11 cellular contexts compared by ENCODE assay signal in genomic region chr5:134906811-134907210, GRCh38. TPM values are rescaled to one million over a fixed set of nuclear protein-coding genes. Genes with fewer than 3 reads are reported as not detected.
DNase-seq lines count a peak whose midpoint lies in the region; TF ChIP-seq lines count a peak whose summit lies in the region.
"Had no signal": no experiment of that assay in that cellular context is flagged by ENCODE, and none has a peak within 500 bp of the region (broad histone marks: within the 10 kb centered on the region; RNA-seq: fewer than 3 reads in every experiment).

No MANE protein-coding gene starts in this region.

- H3K4me3 ChIP-seq in CD8-positive, alpha-beta memory T cell (ENCODE audit: low read length) = no peak overlapping the region
- H3K4me3 ChIP-seq in Karpas-422 (ENCODE audit: low read length) (no peak overlapping the region), uterus (no peak overlapping the region)

- no peaks in the 10 kb centered on the region for H3K4me1 ChIP-seq in CD8-positive, alpha-beta memory T cell (ENCODE audit: insufficient read depth, low read length)
- peaks cover 35% of the 10 kb centered on the region for H3K4me1 ChIP-seq in Karpas-422 (ENCODE audit: low read length)
- no peaks in the 10 kb centered on the region for H3K4me1 ChIP-seq in uterus
- H3K4me1 ChIP-seq: breast epithelium had no signal

- no peaks in the 10 kb centered on the region for H3K27me3 Mint-ChIP-seq in CD8-positive, alpha-beta memory T cell
- H3K27me3 Mint-ChIP-seq in activated T-helper 2 cell treated with anti-CD3 and anti-CD28 coated beads, Interferon-gamma antibody, Interleukin-2, Interleukin-4, amounts not matched to agents 10 μg/mL and 5 μg/mL and 100 μg/mL, durations not matched to agents 14 hours and 24 hours and 36 hours (ENCODE audit: low read depth) = no peaks in the 10 kb centered on the region
- no peaks in the 10 kb centered on the region for H3K27me3 Mint-ChIP-seq in nephron (ENCODE audit: low read depth)

- no peaks in the 10 kb centered on the region for H3K27me3 ChIP-seq in CD8-positive, alpha-beta memory T cell (ENCODE audit: insufficient read depth, low read length, poor library complexity, severe bottlenecking)
- H3K27me3 ChIP-seq in Karpas-422 (ENCODE audit: low read length) (no peaks in the 10 kb centered on the region), uterus (no peaks in the 10 kb centered on the region)
- H3K27me3 ChIP-seq: breast epithelium, suprapubic skin had no signal

- 0 out of 2 replicates have a peak overlapping the region, but pooled peaks have one; percentile 88 for H3K9ac ChIP-seq in Karpas-422 (ENCODE audit: low read length)

- no peak overlapping the region for H2AFZ ChIP-seq in Karpas-422 (ENCODE audit: low read length)

- no peak for TF ChIP-seq POLR2A in uterus (IDR thresholded peaks at IDR 0.05)

- H3K36me3 Mint-ChIP-seq in CD8-positive, alpha-beta memory T cell = peaks cover 0 to 20% (median 3%) of the 10 kb centered on the region in 3 donors
- H3K36me3 Mint-ChIP-seq in activated T-helper 2 cell treated with anti-CD3 and anti-CD28 coated beads, Interferon-gamma antibody, Interleukin-2, Interleukin-4, amounts not matched to agents 10 μg/mL and 5 μg/mL and 100 μg/mL, durations not matched to agents 14 hours and 24 hours and 36 hours (ENCODE audit: low read depth) = peaks cover 19% of the 10 kb centered on the region
- peaks cover 9% of the 10 kb centered on the region for H3K36me3 Mint-ChIP-seq in nephron (ENCODE audit: low read depth)

- peak overlapping the region; percentile 46 to 86 (median 64) for H3K4me3 Mint-ChIP-seq in CD8-positive, alpha-beta memory T cell
- peak overlapping the region; percentile 42 for H3K4me3 Mint-ChIP-seq in activated T-helper 2 cell treated with anti-CD3 and anti-CD28 coated beads, Interferon-gamma antibody, Interleukin-2, Interleukin-4, amounts not matched to agents 10 μg/mL and 5 μg/mL and 100 μg/mL, durations not matched to agents 14 hours and 24 hours and 36 hours (ENCODE audit: low read depth)
- H3K4me3 Mint-ChIP-seq in nephron = peak overlapping the region; percentile 62 to 76 (median 71)

- peak overlapping the region; percentile 84 for H3K4me2 ChIP-seq in Karpas-422 (ENCODE audit: low read depth, low read length, poor library complexity, severe bottlenecking)

- H3K9me3 ChIP-seq in CD8-positive, alpha-beta memory T cell (ENCODE audit: low read length) = no peaks in the 10 kb centered on the region
- H3K9me3 ChIP-seq in Karpas-422 (ENCODE audit: low read length) (no peaks in the 10 kb centered on the region), uterus (no peaks in the 10 kb centered on the region)
- H3K9me3 ChIP-seq: breast epithelium, suprapubic skin had no signal

- H3K27ac Mint-ChIP-seq in CD8-positive, alpha-beta memory T cell = peak overlapping the region in 6 of 8 donors; percentile 46 to 99 (median 84)
- H3K27ac Mint-ChIP-seq in activated T-helper 2 cell treated with anti-CD3 and anti-CD28 coated beads, Interferon-gamma antibody, Interleukin-2, Interleukin-4, amounts not matched to agents 10 μg/mL and 5 μg/mL and 100 μg/mL, durations not matched to agents 14 hours and 24 hours and 36 hours = no peak overlapping the region
- peak overlapping the region in 2 of 3 experiments; percentile 67 to 68 for H3K27ac Mint-ChIP-seq in nephron

- no peaks in the 10 kb centered on the region for H3K9me2 ChIP-seq in Karpas-422 (replicated peaks; ENCODE audit: insufficient read depth, low read length)

- intact Hi-C loops in activated T-helper 2 cell treated with anti-CD3 and anti-CD28 coated beads, Interferon-gamma antibody, Interleukin-2, Interleukin-4, amounts not matched to agents 10 μg/mL and 5 μg/mL and 100 μg/mL, durations not matched to agents 14 hours and 24 hours and 36 hours (cut with micrococcal nuclease) = loop anchor here (10.0 kb wide), 2 partner anchors 272 to 532 kb away; partner anchors contain the start of genes SAR1B and UBE2B
- intact Hi-C loops in uterus (cut with DNase I; ENCODE audit: low total_unique reads) = no loop called here

- peaks cover 38% of the 10 kb centered on the region for H3K79me2 ChIP-seq in Karpas-422 (ENCODE audit: low read length)

- H3K36me3 ChIP-seq in CD8-positive, alpha-beta memory T cell (ENCODE audit: insufficient read depth, low read length) = no peaks in the 10 kb centered on the region
- H3K36me3 ChIP-seq in Karpas-422 (ENCODE audit: insufficient read depth, low read length) (peaks cover 28% of the 10 kb centered on the region; the same call in 1 of the 2 replicates), uterus (no peaks in the 10 kb centered on the region)
- H3K36me3 ChIP-seq: breast epithelium had no signal

- H3K9me3 Mint-ChIP-seq in CD8-positive, alpha-beta memory T cell = no peaks in the 10 kb centered on the region
- no peaks in the 10 kb centered on the region for H3K9me3 Mint-ChIP-seq in activated T-helper 2 cell treated with anti-CD3 and anti-CD28 coated beads, Interferon-gamma antibody, Interleukin-2, Interleukin-4, amounts not matched to agents 10 μg/mL and 5 μg/mL and 100 μg/mL, durations not matched to agents 14 hours and 24 hours and 36 hours
- H3K9me3 Mint-ChIP-seq in nephron = no peaks in the 10 kb centered on the region

- no peaks in the 10 kb centered on the region for H4K20me1 ChIP-seq in Karpas-422 (ENCODE audit: insufficient read depth, low read depth, low read length)

- DNase-seq in CD8-positive, alpha-beta memory T cell = no peak
- no peak for DNase-seq in Karpas-422
- DNase-seq in activated T-helper 2 cell treated with anti-CD3 and anti-CD28 coated beads, Interferon-gamma antibody, Interleukin-2, Interleukin-4, amounts not matched to agents 10 μg/mL and 5 μg/mL and 100 μg/mL, durations not matched to agents 14 hours and 24 hours and 36 hours (ENCODE audit: low spot score) = no peak
- DNase-seq in GM10248 (ENCODE audit: extremely low spot score) = no peak
- no peak for DNase-seq in UCSD-AML1 (lab: John Stamatoyannopoulos, UW; ENCODE audit: unreplicated experiment)
- DNase-seq in uterus = no peak
- DNase-seq: COR-L47, NCI-H2029 had no signal

- H3K4me1 Mint-ChIP-seq in CD8-positive, alpha-beta memory T cell = peaks cover 5 to 12% (median 10%) of the 10 kb centered on the region in 3 donors
- peaks cover 22% of the 10 kb centered on the region for H3K4me1 Mint-ChIP-seq in activated T-helper 2 cell treated with anti-CD3 and anti-CD28 coated beads, Interferon-gamma antibody, Interleukin-2, Interleukin-4, amounts not matched to agents 10 μg/mL and 5 μg/mL and 100 μg/mL, durations not matched to agents 14 hours and 24 hours and 36 hours (ENCODE audit: low read depth)
- peaks cover 5% of the 10 kb centered on the region for H3K4me1 Mint-ChIP-seq in nephron

- POLR2A ChIA-PET in CD8-positive, alpha-beta memory T cell (lab: Charles Lee) = interaction anchor here (0.6 to 0.8 kb wide), 2 partner anchors 61 to 1729 kb away, joined by 4 read pairs; partner anchors contain the start of gene C5orf24
- POLR2A ChIA-PET in GM10248 (lab: Yijun Ruan, JAX) = interaction anchor here (0.7 kb wide), 1 partner anchor 11 kb away, joined by 3 read pairs; no protein-coding TSS in a partner anchor

- CTCF ChIA-PET in CD8-positive, alpha-beta memory T cell (lab: Charles Lee) = interaction anchor here (0.9 to 5.7 kb wide), 3 partner anchors 9 to 167 kb away, joined by 3 to 39 read pairs (median 16); partner anchors contain the start of genes C5orf24 and CAMLG
- CTCF ChIA-PET in GM10248 (lab: Yijun Ruan, JAX) = interaction anchor here (1.0 to 3.7 kb wide), 5 partner anchors 10 to 167 kb away, joined by 3 to 31 read pairs (median 9); partner anchors contain the start of genes CAMLG and DDX46

- no peak overlapping the region for H3K27ac ChIP-seq in CD8-positive, alpha-beta memory T cell (ENCODE audit: low read depth, low read length)
- H3K27ac ChIP-seq in Karpas-422 (ENCODE audit: low read length) (peak overlapping the region; percentile 89), uterus (no peak overlapping the region)
- H3K27ac ChIP-seq: breast epithelium, suprapubic skin had no signal

- TF ChIP-seq CTCF in nephron (IDR thresholded peaks at IDR 0.05; ENCODE audit: unreplicated experiment in 3 of 3) (no peak), GM10248 (IDR thresholded peaks at IDR 0.05; ENCODE audit: control extremely low read depth, extremely low read depth, low read depth, missing control alignments) (no peak), uterus (IDR thresholded peaks at IDR 0.05) (no peak)

RNA-seq across cellular contexts. Expression of gene PCBD2, which starts 1.9 kb away (rescaled TPM):
- 10 to 100 TPM; 11.5 to 13.6 TPM for total RNA-seq in CD8-positive, alpha-beta memory T cell
- polyA plus RNA-seq in CD8-positive, alpha-beta memory T cell = 9.6 TPM
- 10.4 and 14.4 TPM in 2 replicates for total RNA-seq in Karpas-422 (2014; rRNA removed; shearing (Covaris generic); ENCODE audit: low replicate concordance)
- 13.3 and 14.1 TPM in 2 replicates for total RNA-seq in activated T-helper 2 cell treated with anti-CD3 and anti-CD28 coated beads, Interferon-gamma antibody, Interleukin-2, Interleukin-4, amounts not matched to agents 10 μg/mL and 5 μg/mL and 100 μg/mL, durations not matched to agents 14 hours and 24 hours and 36 hours
- total RNA-seq in uterus = 10 to 100 TPM in 2 of 4 donors, 1 to 10 TPM in 2; 1.8 to 15.1 (median 8.2) TPM

RNA-seq across cellular contexts. Expression of gene TXNDC15, which starts 32.6 kb away (rescaled TPM):
- 10 to 100 TPM; 44.5 to 47.3 TPM for total RNA-seq in CD8-positive, alpha-beta memory T cell
- polyA plus RNA-seq in CD8-positive, alpha-beta memory T cell = 22.1 TPM
- 52.2 and 90.3 TPM in 2 replicates for total RNA-seq in Karpas-422 (2014; rRNA removed; shearing (Covaris generic); ENCODE audit: low replicate concordance)
- 53.9 and 56.9 TPM in 2 replicates for total RNA-seq in activated T-helper 2 cell treated with anti-CD3 and anti-CD28 coated beads, Interferon-gamma antibody, Interleukin-2, Interleukin-4, amounts not matched to agents 10 μg/mL and 5 μg/mL and 100 μg/mL, durations not matched to agents 14 hours and 24 hours and 36 hours
- total RNA-seq in uterus = 100 to 1,000 TPM in 2 of 4 donors, 10 to 100 TPM in 2; 53.5 to 175 (median 113) TPM
